8 cellular contexts compared by ENCODE assay signal in the genomic region with DNA sequence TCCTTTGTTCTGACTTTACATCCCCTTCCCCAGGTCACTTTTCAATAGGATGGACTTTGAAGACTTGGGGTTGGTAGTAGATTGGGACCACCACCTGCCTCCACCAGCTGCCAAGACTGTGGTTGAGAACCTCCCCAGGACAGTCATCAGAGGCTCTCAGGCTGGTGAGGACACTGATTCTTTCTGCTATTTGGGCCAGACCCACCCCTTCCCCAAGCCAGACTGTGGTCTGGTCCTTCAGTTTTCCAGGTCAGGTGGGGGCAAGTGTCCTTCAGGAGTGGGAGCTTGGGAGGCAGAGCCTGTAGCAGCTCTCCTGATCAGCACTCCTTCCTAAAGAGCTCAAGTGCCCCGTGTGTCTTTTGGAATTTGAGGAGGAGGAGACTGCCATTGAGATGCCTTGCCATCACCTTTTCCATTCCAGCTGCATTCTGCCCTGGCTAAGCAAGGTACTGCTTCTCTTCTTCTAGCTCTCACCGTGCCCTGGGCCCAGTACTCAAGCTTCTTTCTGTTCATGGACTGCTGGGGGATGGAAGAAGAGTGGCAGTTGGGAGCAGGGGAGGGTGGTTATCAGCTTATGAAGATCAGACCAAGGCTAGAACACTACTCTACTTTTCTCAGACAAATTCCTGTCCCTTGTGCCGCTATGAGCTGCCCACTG. TPM values are rescaled to one million over a fixed set of nuclear protein-coding genes. Genes with fewer than 3 reads are reported as not detected.
A peak's percentile ranks its signal among the peaks of the same experiment; 100 is the strongest.
DNase-seq lines count a peak whose midpoint lies in the region; TF ChIP-seq lines count a peak whose summit lies in the region.

No MANE protein-coding gene starts in this region.

- H3K4me3 ChIP-seq in kidney epithelial cell (ENCODE audit: low read depth, low read length) (peak overlapping the region; percentile 68), subcutaneous abdominal adipose tissue (ENCODE audit: low read depth in 1 of 5, low read length in 5 of 5) (peak overlapping the region; percentile 80 to 94 (median 86))

- no peak for TF ChIP-seq CTCF in kidney epithelial cell (IDR thresholded peaks at IDR 0.05; ENCODE audit: insufficient read depth, low read length, poor library complexity, severe bottlenecking)

- no peaks in the 10 kb centered on the region for H3K27me3 Mint-ChIP-seq in T-helper 1 cell treated with Interleukin-12 subunit alpha and Interleukin-12 subunit beta and Interleukin-4 antibody, amounts not matched to agents 30 μg/mL and 1 μg/mL, for 36 hours (ENCODE audit: low read depth)
- no peaks in the 10 kb centered on the region for H3K27me3 Mint-ChIP-seq in activated T-helper 2 cell treated with anti-CD3 and anti-CD28 coated beads, Interferon-gamma antibody, Interleukin-2, Interleukin-4, amounts not matched to agents 10 μg/mL and 5 μg/mL and 100 μg/mL, durations not matched to agents 14 hours and 24 hours and 36 hours (ENCODE audit: low read depth)

- peak overlapping the region; percentile 100 for H3K4me3 Mint-ChIP-seq in T-helper 1 cell treated with Interleukin-12 subunit alpha and Interleukin-12 subunit beta and Interleukin-4 antibody, amounts not matched to agents 30 μg/mL and 1 μg/mL, for 36 hours
- peak overlapping the region; percentile 96 for H3K4me3 Mint-ChIP-seq in activated T-helper 2 cell treated with anti-CD3 and anti-CD28 coated beads, Interferon-gamma antibody, Interleukin-2, Interleukin-4, amounts not matched to agents 10 μg/mL and 5 μg/mL and 100 μg/mL, durations not matched to agents 14 hours and 24 hours and 36 hours (ENCODE audit: low read depth)

- no peaks in the 10 kb centered on the region for H3K9me3 ChIP-seq in subcutaneous abdominal adipose tissue (ENCODE audit: control insufficient read depth in 5 of 5, low read length in 5 of 5)

- intact Hi-C loops in activated T-helper 2 cell treated with anti-CD3 and anti-CD28 coated beads, Interferon-gamma antibody, Interleukin-2, Interleukin-4, amounts not matched to agents 10 μg/mL and 5 μg/mL and 100 μg/mL, durations not matched to agents 14 hours and 24 hours and 36 hours (cut with micrococcal nuclease), result loop anchor here (5.0 kb wide), 1 partner anchor 179 kb away; the partner anchor contains the start of gene SH2D6

- H3K9ac ChIP-seq in subcutaneous abdominal adipose tissue (ENCODE audit: low read length in 5 of 5), result peak overlapping the region; percentile 51 to 88 (median 87)

- H3K36me3 Mint-ChIP-seq in T-helper 1 cell treated with Interleukin-12 subunit alpha and Interleukin-12 subunit beta and Interleukin-4 antibody, amounts not matched to agents 30 μg/mL and 1 μg/mL, for 36 hours (ENCODE audit: low read depth), result peaks cover 15% of the 10 kb centered on the region
- peaks cover 28% of the 10 kb centered on the region for H3K36me3 Mint-ChIP-seq in activated T-helper 2 cell treated with anti-CD3 and anti-CD28 coated beads, Interferon-gamma antibody, Interleukin-2, Interleukin-4, amounts not matched to agents 10 μg/mL and 5 μg/mL and 100 μg/mL, durations not matched to agents 14 hours and 24 hours and 36 hours (ENCODE audit: low read depth)

- peak overlapping the region; percentile 93 for H3K27ac ChIP-seq in subcutaneous abdominal adipose tissue (ENCODE audit: low read depth, low read length)

- H3K4me1 ChIP-seq in subcutaneous abdominal adipose tissue (ENCODE audit: control insufficient read depth in 5 of 5, insufficient read depth in 5 of 5, low read length in 5 of 5), result peaks cover 7 to 51% (median 48%) of the 10 kb centered on the region in 5 donors

- peak overlapping the region; percentile 31 for H3K27ac Mint-ChIP-seq in T-helper 1 cell treated with Interleukin-12 subunit alpha and Interleukin-12 subunit beta and Interleukin-4 antibody, amounts not matched to agents 30 μg/mL and 1 μg/mL, for 36 hours
- no peak overlapping the region for H3K27ac Mint-ChIP-seq in activated T-helper 2 cell treated with anti-CD3 and anti-CD28 coated beads, Interferon-gamma antibody, Interleukin-2, Interleukin-4, amounts not matched to agents 10 μg/mL and 5 μg/mL and 100 μg/mL, durations not matched to agents 14 hours and 24 hours and 36 hours

- H3K9me3 Mint-ChIP-seq in T-helper 1 cell treated with Interleukin-12 subunit alpha and Interleukin-12 subunit beta and Interleukin-4 antibody, amounts not matched to agents 30 μg/mL and 1 μg/mL, for 36 hours, result no peaks in the 10 kb centered on the region
- no peaks in the 10 kb centered on the region for H3K9me3 Mint-ChIP-seq in activated T-helper 2 cell treated with anti-CD3 and anti-CD28 coated beads, Interferon-gamma antibody, Interleukin-2, Interleukin-4, amounts not matched to agents 10 μg/mL and 5 μg/mL and 100 μg/mL, durations not matched to agents 14 hours and 24 hours and 36 hours

- H3K4me1 Mint-ChIP-seq in T-helper 1 cell treated with Interleukin-12 subunit alpha and Interleukin-12 subunit beta and Interleukin-4 antibody, amounts not matched to agents 30 μg/mL and 1 μg/mL, for 36 hours (ENCODE audit: low read depth), result peaks cover 27% of the 10 kb centered on the region
- H3K4me1 Mint-ChIP-seq in activated T-helper 2 cell treated with anti-CD3 and anti-CD28 coated beads, Interferon-gamma antibody, Interleukin-2, Interleukin-4, amounts not matched to agents 10 μg/mL and 5 μg/mL and 100 μg/mL, durations not matched to agents 14 hours and 24 hours and 36 hours (ENCODE audit: low read depth), result peaks cover 19% of the 10 kb centered on the region

- DNase-seq in T-helper 1 cell (no peak), kidney epithelial cell (ENCODE audit: low read depth) (no peak), kidney glomerular epithelial cell (lab: John Stamatoyannopoulos, UW) (no peak), dedifferentiated amniotic fluid mesenchymal stem cell (ENCODE audit: extremely low spot score) (no peak)
- DNase-seq in activated T-helper 2 cell treated with anti-CD3 and anti-CD28 coated beads, Interferon-gamma antibody, Interleukin-2, Interleukin-4, amounts not matched to agents 10 μg/mL and 5 μg/mL and 100 μg/mL, durations not matched to agents 14 hours and 24 hours and 36 hours (ENCODE audit: low spot score), result no peak
- no peak for DNase-seq in stimulated activated CD4-positive, alpha-beta T cell treated with anti-CD3 and anti-CD28 coated beads, Interleukin-2, amount 100 ng/mL, for 24 hours

- H3K36me3 ChIP-seq in kidney epithelial cell (ENCODE audit: control insufficient read depth, insufficient read depth, low read length) (no peaks in the 10 kb centered on the region), subcutaneous abdominal adipose tissue (ENCODE audit: control insufficient read depth in 5 of 5, insufficient read depth in 5 of 5, low read length in 5 of 5) (peaks cover 0 to 46% (median 35%) of the 10 kb centered on the region in 5 donors)

- H3K27me3 ChIP-seq in kidney epithelial cell (ENCODE audit: control insufficient read depth, insufficient read depth, low read length) (no peaks in the 10 kb centered on the region), subcutaneous abdominal adipose tissue (ENCODE audit: control insufficient read depth in 5 of 5, insufficient read depth in 4 of 5, low read length in 5 of 5) (no peaks in the 10 kb centered on the region)

RNA-seq across cellular contexts. Expression of gene RNF181, which starts 1.1 kb away (rescaled TPM):
- 130 and 134 TPM in 2 replicates for total RNA-seq in activated T-helper 2 cell treated with anti-CD3 and anti-CD28 coated beads, Interferon-gamma antibody, Interleukin-2, Interleukin-4, amounts not matched to agents 10 μg/mL and 5 μg/mL and 100 μg/mL, durations not matched to agents 14 hours and 24 hours and 36 hours
- total RNA-seq in kidney epithelial cell, result 220 and 271 TPM in 2 replicates

RNA-seq across cellular contexts. Expression of gene TMEM150A, which starts 5.9 kb away (rescaled TPM):
- 6.5 and 7.0 TPM in 2 replicates for total RNA-seq in activated T-helper 2 cell treated with anti-CD3 and anti-CD28 coated beads, Interferon-gamma antibody, Interleukin-2, Interleukin-4, amounts not matched to agents 10 μg/mL and 5 μg/mL and 100 μg/mL, durations not matched to agents 14 hours and 24 hours and 36 hours
- total RNA-seq in kidney epithelial cell, result 19.1 and 24.4 TPM in 2 replicates

RNA-seq across cellular contexts. Expression of gene VAMP5, which starts 12.4 kb away (rescaled TPM):
- total RNA-seq in activated T-helper 2 cell treated with anti-CD3 and anti-CD28 coated beads, Interferon-gamma antibody, Interleukin-2, Interleukin-4, amounts not matched to agents 10 μg/mL and 5 μg/mL and 100 μg/mL, durations not matched to agents 14 hours and 24 hours and 36 hours, result 41.0 and 41.3 TPM in 2 replicates
- 16.5 and 28.5 TPM in 2 replicates for total RNA-seq in kidney epithelial cell

RNA-seq across cellular contexts. Expression of gene C2orf68, which starts 15.3 kb away (rescaled TPM):
- total RNA-seq in activated T-helper 2 cell treated with anti-CD3 and anti-CD28 coated beads, Interferon-gamma antibody, Interleukin-2, Interleukin-4, amounts not matched to agents 10 μg/mL and 5 μg/mL and 100 μg/mL, durations not matched to agents 14 hours and 24 hours and 36 hours, result 34.7 and 35.6 TPM in 2 replicates
- total RNA-seq in kidney epithelial cell, result 12.6 and 12.8 TPM in 2 replicates

RNA-seq across cellular contexts. Expression of gene VAMP8, which starts 19.2 kb away (rescaled TPM):
- total RNA-seq in activated T-helper 2 cell treated with anti-CD3 and anti-CD28 coated beads, Interferon-gamma antibody, Interleukin-2, Interleukin-4, amounts not matched to agents 10 μg/mL and 5 μg/mL and 100 μg/mL, durations not matched to agents 14 hours and 24 hours and 36 hours, result 99.7 and 101 TPM in 2 replicates
- 42.3 and 53.5 TPM in 2 replicates for total RNA-seq in kidney epithelial cell
